In genomic region chr6:2448826-2449571, GRCh38 we compare ENCODE assay signal across 8 cellular contexts.
DNase-seq lines count a peak whose midpoint lies in the region; ATAC-seq and TF ChIP-seq lines count a peak whose summit lies in the region.

No MANE protein-coding gene starts in this region.

- H3K4me1 Mint-ChIP-seq in activated T-cell treated with anti-CD3 and anti-CD28 coated beads, Interleukin-2, amount 50 U/mL, for 24 hours (ENCODE audit: low read depth) = peaks cover 5% of the 10 kb centered on the region

- H3K36me3 ChIP-seq in RWPE2 (ENCODE audit: low read depth) = no peaks in the 10 kb centered on the region
- no peaks in the 10 kb centered on the region for H3K36me3 ChIP-seq in right lobe of liver
- H3K36me3 ChIP-seq in thyroid gland = no peaks in the 10 kb centered on the region

- WGBS in right lobe of liver (ENCODE audit: insufficient coverage, low coverage, low lambda C conversion rate, missing lambda C conversion rate) = 46% methylated on average over 18 of the region's 22 CpGs
- 36 to 40% methylated on average over 22 of the region's 22 CpGs for WGBS in thyroid gland, 2 donors

- intact Hi-C loops in right lobe of liver (cut with DNase I) (no loop called here), thyroid gland (cut with DNase I) (no loop called here)

- H3K4me3 ChIP-seq in LNCaP clone FGC (ENCODE audit: low read depth, low read length) (no peak overlapping the region), RWPE2 (ENCODE audit: severe bottlenecking) (no peak overlapping the region), right lobe of liver (no peak overlapping the region), thyroid gland (replicated peaks in 1 of 3) (no peak overlapping the region)

- H3K27me3 Mint-ChIP-seq in activated T-cell treated with anti-CD3 and anti-CD28 coated beads, Interleukin-2, amount 50 U/mL, for 24 hours = peaks cover 21% of the 10 kb centered on the region

- no peak for DNase-seq in activated T-cell treated with anti-CD3 and anti-CD28 coated beads, Interleukin-2, amount 50 U/mL, for 24 hours
- no peak for DNase-seq in activated T-cell treated with anti-CD3 and anti-CD28 coated beads, Interleukin-2, amount 50 U/mL, for 1 hour
- DNase-seq in LNCaP clone FGC (ENCODE audit: low read depth) = peak; percentile 61
- DNase-seq in RWPE2 (ENCODE audit: low spot score) = no peak
- DNase-seq in dedifferentiated amniotic fluid mesenchymal stem cell (ENCODE audit: extremely low spot score) = peak; percentile 87
- no peak for DNase-seq in right lobe of liver
- DNase-seq in thyroid gland = peak; percentile 13 to 28

- H3K9me3 ChIP-seq in RWPE2 (ENCODE audit: severe bottlenecking) (no peaks in the 10 kb centered on the region), right lobe of liver (no peaks in the 10 kb centered on the region), thyroid gland (no peaks in the 10 kb centered on the region)

- TF ChIP-seq CTCF in LNCaP clone FGC (IDR thresholded peaks at IDR 0.05; ENCODE audit: control insufficient read depth, extremely low read depth, insufficient read depth) (peak; percentile 77), RWPE2 (IDR thresholded peaks at IDR 0.05; ENCODE audit: poor library complexity, severe bottlenecking) (peak; percentile 83), right lobe of liver (IDR thresholded peaks at IDR 0.05) (peak; percentile 35 to 50 (median 44)), thyroid gland (IDR thresholded peaks at IDR 0.05) (peak in 5 of 6 experiments; percentile 10 to 65 (median 37))

- no peaks in the 10 kb centered on the region for H3K9me3 Mint-ChIP-seq in activated T-cell treated with anti-CD3 and anti-CD28 coated beads, Interleukin-2, amount 50 U/mL, for 24 hours

- H3K4me1 ChIP-seq in RWPE2 (ENCODE audit: insufficient read depth, poor library complexity, severe bottlenecking) (no peaks in the 10 kb centered on the region), right lobe of liver (no peaks in the 10 kb centered on the region), thyroid gland (no peaks in the 10 kb centered on the region)

- H3K27ac ChIP-seq in RWPE2 (ENCODE audit: poor library complexity, severe bottlenecking) (no peak overlapping the region), right lobe of liver (no peak overlapping the region), thyroid gland (no peak overlapping the region)

- H3K36me3 Mint-ChIP-seq in activated T-cell treated with anti-CD3 and anti-CD28 coated beads, Interleukin-2, amount 50 U/mL, for 24 hours (ENCODE audit: low read depth) = no peaks in the 10 kb centered on the region

- H3K27me3 ChIP-seq in RWPE2 (ENCODE audit: insufficient read depth, poor library complexity, severe bottlenecking) = no peaks in the 10 kb centered on the region
- H3K27me3 ChIP-seq in right lobe of liver = no peaks in the 10 kb centered on the region
- H3K27me3 ChIP-seq in thyroid gland = no peaks in the 10 kb centered on the region

- no peak overlapping the region for H3K27ac Mint-ChIP-seq in activated T-cell treated with anti-CD3 and anti-CD28 coated beads, Interleukin-2, amount 50 U/mL, for 24 hours

- H3K4me3 Mint-ChIP-seq in activated T-cell treated with anti-CD3 and anti-CD28 coated beads, Interleukin-2, amount 50 U/mL, for 24 hours = peak overlapping the region; percentile 51

- TF ChIP-seq POLR2A in right lobe of liver (IDR thresholded peaks at IDR 0.05) (no peak), thyroid gland (IDR thresholded peaks at IDR 0.05) (no peak), GM18505 (IDR thresholded peaks at IDR 0.05; ENCODE audit: borderline replicate concordance, extremely low read depth, insufficient read depth, insufficient read length) (no peak)

- ATAC-seq in RWPE2 (ENCODE audit: low read depth) = peak; percentile 56; the same call in 2 of the 3 replicates
- peak; percentile 52 to 75 (median 62) for ATAC-seq in right lobe of liver
- no peak for ATAC-seq in GM18505 (IDR thresholded peaks at IDR 0.05; ENCODE audit: unreplicated experiment)

Comparison
In these comparisons a context has a peak if more than half of its experiments do, and no peak if none do; other contexts are left out.
1. DNase-seq: peak in LNCaP clone FGC (single experiment), dedifferentiated amniotic fluid mesenchymal stem cell (single experiment) and thyroid gland (2 of 2); none in activated T-cell treated with anti-CD3 and anti-CD28 coated beads, Interleukin-2, amount 50 U/mL, for 24 hours (single experiment), activated T-cell treated with anti-CD3 and anti-CD28 coated beads, Interleukin-2, amount 50 U/mL, for 1 hour (single experiment), RWPE2 (single experiment) and right lobe of liver (0 of 3).
2. Peak in every context shown above with its lines, with median percentiles within 50 percentile points of each other: CTCF ChIP-seq.